11 cellular contexts compared by ENCODE assay signal in genomic region chr3:141384575-141384974, GRCh38. TPM values are rescaled to one million over a fixed set of nuclear protein-coding genes. Genes with fewer than 3 reads are reported as not detected.
DNase-seq lines count a peak whose midpoint lies in the region; ATAC-seq and TF ChIP-seq lines count a peak whose summit lies in the region.
"Had no signal": no experiment of that assay in that cellular context is flagged by ENCODE, and none has a peak within 500 bp of the region (broad histone marks: within the 10 kb centered on the region; RNA-seq: fewer than 3 reads in every experiment).

No MANE protein-coding gene starts in this region.

- H3K4me2 ChIP-seq in parathyroid adenoma (ENCODE audit: low read length): peak overlapping the region; percentile 78

- CTCF ChIA-PET in CD4-positive, alpha-beta T cell (lab: Charles Lee): interaction anchor here (0.9 to 1.5 kb wide), 3 partner anchors 12 to 82 kb away, joined by 3 read pairs; no protein-coding TSS in a partner anchor

- TF ChIP-seq CTCF in CD4-positive, alpha-beta T cell (IDR thresholded peaks at IDR 0.05): no peak
- TF ChIP-seq CTCF in parathyroid adenoma (IDR thresholded peaks at IDR 0.05): no peak

- H3K27me3 ChIP-seq in CD4-positive, alpha-beta T cell (ENCODE audit: control insufficient read depth, insufficient read depth, low read length): no peaks in the 10 kb centered on the region
- H3K27me3 ChIP-seq in parathyroid adenoma (ENCODE audit: control insufficient read depth, insufficient read depth, low read length): no peaks in the 10 kb centered on the region
- H3K27me3 ChIP-seq: MG63, SJSA1 had no signal

- no peaks in the 10 kb centered on the region for H3K9me3 ChIP-seq in CD4-positive, alpha-beta T cell (ENCODE audit: control insufficient read depth, low read length)
- no peaks in the 10 kb centered on the region for H3K9me3 ChIP-seq in parathyroid adenoma (ENCODE audit: control insufficient read depth, low read length)
- H3K9me3 ChIP-seq: MG63, SJSA1 had no signal

- H3K36me3 Mint-ChIP-seq in CD4-positive, alpha-beta T cell (ENCODE audit: low read depth): no peaks in the 10 kb centered on the region

- peak overlapping the region; percentile 63 for H3K4me3 ChIP-seq in parathyroid adenoma (ENCODE audit: low read depth, low read length)
- H3K4me3 ChIP-seq: SJSA1 had no signal

- no peaks in the 10 kb centered on the region for H3K27me3 Mint-ChIP-seq in CD4-positive, alpha-beta T cell
- H3K27me3 Mint-ChIP-seq: activated CD4-positive, alpha-beta T cell treated with anti-CD3 and anti-CD28 coated beads for 36 hours had no signal

- peaks cover 42% of the 10 kb centered on the region for H3K4me1 ChIP-seq in parathyroid adenoma
- H3K4me1 ChIP-seq: SJSA1 had no signal

- H3K9ac ChIP-seq in parathyroid adenoma: no peak overlapping the region

- H3K27ac Mint-ChIP-seq in CD4-positive, alpha-beta T cell: peak overlapping the region; percentile 6
- H3K27ac Mint-ChIP-seq: activated CD4-positive, alpha-beta T cell treated with anti-CD3 and anti-CD28 coated beads for 36 hours had no signal

- H3K36me3 ChIP-seq in parathyroid adenoma (ENCODE audit: control insufficient read depth, insufficient read depth, low read length): no peaks in the 10 kb centered on the region

- no peak overlapping the region for H2AFZ ChIP-seq in parathyroid adenoma

- peaks cover 6% of the 10 kb centered on the region for H3K4me1 Mint-ChIP-seq in CD4-positive, alpha-beta T cell (ENCODE audit: low read depth)

- POLR2A ChIA-PET in CD4-positive, alpha-beta T cell (lab: Charles Lee): interaction anchor here (0.8 to 4.0 kb wide), 4 partner anchors 11 to 28 kb away, joined by 3 to 28 read pairs (median 4); no protein-coding TSS in a partner anchor

- no peak for DNase-seq in CD4-positive, alpha-beta T cell
- DNase-seq in NCI-H1092 treated with DMSO at 0.1 percent for 48 hours (lab: John Stamatoyannopoulos, UW) (peak; percentile 93), cerebellar cortex (ENCODE audit: low spot score) (peak; percentile 74), cerebellar nuclear complex (lab: John Stamatoyannopoulos, UW) (no peak), NCI-H1436 treated with DMSO at 0.1 percent for 48 hours (lab: John Stamatoyannopoulos, UW) (no peak), NCI-H446 (lab: John Stamatoyannopoulos, UW) (no peak)
- DNase-seq: activated CD4-positive, alpha-beta T cell treated with anti-CD3 and anti-CD28 coated beads for 36 hours had no signal

- intact Hi-C loops in CD4-positive, alpha-beta T cell (cut with DNase I, micrococcal nuclease): no loop called here

- no peak overlapping the region for H3K27ac ChIP-seq in CD4-positive, alpha-beta T cell (ENCODE audit: low read depth, low read length)
- peak overlapping the region; percentile 91 for H3K27ac ChIP-seq in parathyroid adenoma
- H3K27ac ChIP-seq: SJSA1 had no signal

- H3K4me3 Mint-ChIP-seq in CD4-positive, alpha-beta T cell: peak overlapping the region; percentile 13

- no peaks in the 10 kb centered on the region for H3K9me3 Mint-ChIP-seq in CD4-positive, alpha-beta T cell

- ATAC-seq in CD4-positive, alpha-beta T cell (ENCODE audit: poor library complexity): no peak
- ATAC-seq in HG03442 (IDR thresholded peaks at IDR 0.05; ENCODE audit: unreplicated experiment): no peak
- ATAC-seq: activated CD4-positive, alpha-beta T cell treated with anti-CD3 and anti-CD28 coated beads for 36 hours had no signal

- H3K79me2 ChIP-seq in parathyroid adenoma: peaks cover 6% of the 10 kb centered on the region

RNA-seq across cellular contexts. Expression of gene ZBTB38, which starts 16.3 kb away (rescaled TPM):
- 10 to 100 TPM; 21.8 to 22.0 TPM for total RNA-seq in CD4-positive, alpha-beta T cell

Comparison
In these comparisons a context has a peak if more than half of its experiments do, and no peak if none do; other contexts are left out.
1. DNase-seq: peak in NCI-H1092 treated with DMSO at 0.1 percent for 48 hours (single experiment) and cerebellar cortex (single experiment); none in CD4-positive, alpha-beta T cell (0 of 10), cerebellar nuclear complex (0 of 2), NCI-H1436 treated with DMSO at 0.1 percent for 48 hours (single experiment) and NCI-H446 (0 of 2).